ENCODE assay signal across 24 cellular contexts in genomic region chr17:56074366-56074765, GRCh38.
"Had no signal": no experiment of that assay in that cellular context is flagged by ENCODE, and none has a peak within 500 bp of the region (broad histone marks: within the 10 kb centered on the region; RNA-seq: fewer than 3 reads in every experiment).

No MANE protein-coding gene starts in this region.

- DNase-seq: activated CD4-positive, alpha-beta memory T cell treated with anti-CD3 and anti-CD28 coated beads for 36 hours; activated CD4-positive, alpha-beta T cell treated with anti-CD3 and anti-CD28 coated beads for 4 hours; activated CD8-positive, alpha-beta memory T cell treated with anti-CD3 and anti-CD28 coated beads, Interleukin-2, amount 50 U/mL, for 4 hours; activated gamma-delta T cell treated with Interleukin-2 at 50 U/mL for 16 hours; activated naive CD4-positive, alpha-beta T cell treated with anti-CD3 and anti-CD28 coated beads, Interleukin-2, amount 50 U/mL, for 16 hours; activated T-cell treated with anti-CD3 and anti-CD28 coated beads, Interleukin-2, amount 50 U/mL, for 24 hours; caudate nucleus; cortex of kidney; effector memory CD8-positive, alpha-beta T cell; erythroblast; gastrocnemius medialis; glutamatergic neuron; hippocampal formation; left cardiac atrium; naive thymus-derived CD8-positive, alpha-beta T cell; right cardiac atrium; small intestine; stimulated activated CD4-positive, alpha-beta T cell treated with anti-CD3 and anti-CD28 coated beads, Interleukin-4, amount 100 ng/mL, for 24 hours; trophoblast cell had no signal

- H3K36me3 ChIP-seq: gastrocnemius medialis, thoracic aorta had no signal

- H3K9me3 ChIP-seq: gastrocnemius medialis, thoracic aorta had no signal

- H3K4me3 ChIP-seq: gastrocnemius medialis, thoracic aorta had no signal

- H3K27ac Mint-ChIP-seq: activated CD4-positive, alpha-beta memory T cell treated with anti-CD3 and anti-CD28 coated beads for 36 hours; activated T-cell treated with anti-CD3 and anti-CD28 coated beads, Interleukin-2, amount 50 U/mL, for 24 hours; activated T-helper 17 cell treated with anti-CD3 and anti-CD28 coated beads, Interleukin-2, amount 50 U/mL, for 72 hours; effector memory CD8-positive, alpha-beta T cell; mesothelial cell of epicardium; naive thymus-derived CD8-positive, alpha-beta T cell; stimulated activated effector memory CD8-positive, alpha-beta T cell treated with anti-CD3 and anti-CD28 coated beads, Interleukin-12 subunit alpha, Interleukin-12 subunit beta, amount 100 ng/mL, for 72 hours; stimulated activated naive CD8-positive, alpha-beta T cell treated with anti-CD3 and anti-CD28 coated beads, Interleukin-15, Interleukin-2, amounts not matched to agents 100 ng/mL and 50 ng/mL, for 24 hours had no signal

- H3K27me3 Mint-ChIP-seq: activated T-cell treated with anti-CD3 and anti-CD28 coated beads, Interleukin-2, amount 50 U/mL, for 24 hours; activated T-helper 17 cell treated with anti-CD3 and anti-CD28 coated beads, Interleukin-2, amount 50 U/mL, for 72 hours; effector memory CD8-positive, alpha-beta T cell had no signal

- H3K4me1 Mint-ChIP-seq: activated T-helper 17 cell treated with anti-CD3 and anti-CD28 coated beads, Interleukin-2, amount 50 U/mL, for 72 hours; mesothelial cell of epicardium; stimulated activated effector memory CD8-positive, alpha-beta T cell treated with anti-CD3 and anti-CD28 coated beads, Interleukin-12 subunit alpha, Interleukin-12 subunit beta, amount 100 ng/mL, for 72 hours had no signal

- H3K27ac ChIP-seq: gastrocnemius medialis, thoracic aorta had no signal

- H3K4me3 Mint-ChIP-seq: activated CD4-positive, alpha-beta memory T cell treated with anti-CD3 and anti-CD28 coated beads for 36 hours; activated T-cell treated with anti-CD3 and anti-CD28 coated beads, Interleukin-2, amount 50 U/mL, for 24 hours; activated T-helper 17 cell treated with anti-CD3 and anti-CD28 coated beads, Interleukin-2, amount 50 U/mL, for 72 hours; effector memory CD8-positive, alpha-beta T cell; mesothelial cell of epicardium; naive thymus-derived CD8-positive, alpha-beta T cell; stimulated activated effector memory CD8-positive, alpha-beta T cell treated with anti-CD3 and anti-CD28 coated beads, Interleukin-12 subunit alpha, Interleukin-12 subunit beta, amount 100 ng/mL, for 72 hours; stimulated activated naive CD8-positive, alpha-beta T cell treated with anti-CD3 and anti-CD28 coated beads, Interleukin-15, Interleukin-2, amounts not matched to agents 100 ng/mL and 50 ng/mL, for 24 hours had no signal

- H3K36me3 Mint-ChIP-seq: activated CD4-positive, alpha-beta memory T cell treated with anti-CD3 and anti-CD28 coated beads for 36 hours; mesothelial cell of epicardium; stimulated activated effector memory CD8-positive, alpha-beta T cell treated with anti-CD3 and anti-CD28 coated beads, Interleukin-12 subunit alpha, Interleukin-12 subunit beta, amount 100 ng/mL, for 72 hours had no signal

- H3K27me3 ChIP-seq: gastrocnemius medialis had no signal

- H3K9me3 Mint-ChIP-seq: activated CD4-positive, alpha-beta memory T cell treated with anti-CD3 and anti-CD28 coated beads for 36 hours; activated T-cell treated with anti-CD3 and anti-CD28 coated beads, Interleukin-2, amount 50 U/mL, for 24 hours had no signal

- H3K4me1 ChIP-seq: gastrocnemius medialis had no signal
